18 cellular contexts compared by ENCODE assay signal in genomic region chr18:27595121-27595848, GRCh38.
DNase-seq lines count a peak whose midpoint lies in the region; ATAC-seq, FAIRE-seq and TF ChIP-seq lines count a peak whose summit lies in the region.
"Had no signal": no experiment of that assay in that cellular context is flagged by ENCODE, and none has a peak within 500 bp of the region (broad histone marks: within the 10 kb centered on the region; RNA-seq: fewer than 3 reads in every experiment).

No MANE protein-coding gene starts in this region.

- no peak overlapping the region for H3K4ac ChIP-seq in H1 (replicated peaks; ENCODE audit: insufficient read length, low read depth, low read length)

- TF ChIP-seq EP300 in H1 (IDR thresholded peaks at IDR 0.05; ENCODE audit: borderline replicate concordance in 1 of 2, low read depth in 2 of 2, low read length in 2 of 2) (no peak), tibial nerve (IDR thresholded peaks at IDR 0.05) (no peak)

- peak overlapping the region; percentile 20; the same call in 1 of the 2 replicates for H2AFZ ChIP-seq in H1 (ENCODE audit: low read length)

- WGBS in H1 (ENCODE audit: extremely low coverage in 1 of 2, insufficient coverage in 1 of 2, insufficient read length in 1 of 2, insufficient replicate concordance in 2 of 2, low coverage in 1 of 2, low lambda C conversion rate in 2 of 2, missing lambda C conversion rate in 1 of 2), 2 experiments: 79% methylated on average over 5 of the region's 5 CpGs; no CpG with 5 or more reads in 1 of the 2 experiments
- WGBS in psoas muscle, 3 donors: 20 to 38% (median 33%) methylated on average over 5 of the region's 5 CpGs
- WGBS in spleen, 5 donors: 57 to 67% (median 63%) methylated on average over 5 of the region's 5 CpGs
- 59 to 75% methylated on average over 5 of the region's 5 CpGs for WGBS in tibial nerve, 2 donors

- TF ChIP-seq CTCF in H1 (IDR thresholded peaks at IDR 0.05; ENCODE audit: control extremely low read depth in 1 of 3, insufficient read depth in 1 of 3, low read depth in 1 of 3, low read length in 3 of 3) (no peak), psoas muscle (IDR thresholded peaks at IDR 0.05) (no peak), spleen (IDR thresholded peaks at IDR 0.05 in 8 of 11, conservative IDR thresholded peaks at IDR 0.05 in 3 of 11) (no peak), coronary artery (IDR thresholded peaks at IDR 0.05) (no peak), tibial nerve (IDR thresholded peaks at IDR 0.05) (no peak)

- no peak overlapping the region for H4K8ac ChIP-seq in H1 (ENCODE audit: extremely low read depth, insufficient read depth, low read length)

- no peaks in the 10 kb centered on the region for H4K20me1 ChIP-seq in H1 (replicated peaks in 1 of 2; ENCODE audit: control insufficient read depth in 1 of 2, insufficient read depth in 2 of 2, low read length in 2 of 2)

- no peaks in the 10 kb centered on the region for H3K36me3 ChIP-seq in H1 (ENCODE audit: control insufficient read depth in 2 of 4, insufficient read depth in 4 of 4, low read length in 3 of 4)
- no peaks in the 10 kb centered on the region for H3K36me3 ChIP-seq in psoas muscle (ENCODE audit: insufficient read depth in 1 of 2, low read depth in 1 of 2)
- H3K36me3 ChIP-seq in spleen: no peaks in the 10 kb centered on the region
- no peaks in the 10 kb centered on the region for H3K36me3 ChIP-seq in tibial nerve

- CTCF ChIA-PET in H1 (lab: Charles Lee; ENCODE audit: partially characterized antibody): interaction anchor here (0.7 to 4.0 kb wide), 7 partner anchors 8 to 590 kb away, joined by 3 to 24 read pairs (median 4); no protein-coding TSS in a partner anchor

- no peak overlapping the region for H3K18ac ChIP-seq in H1 (ENCODE audit: extremely low read depth, low read length)

- H3K27ac ChIP-seq in H1 (ENCODE audit: low read depth, low read length): no peak overlapping the region
- peak overlapping the region; percentile 76 for H3K27ac ChIP-seq in psoas muscle
- peak overlapping the region; percentile 3 to 76 (median 48) for H3K27ac ChIP-seq in spleen
- no peak overlapping the region for H3K27ac ChIP-seq in coronary artery
- H3K27ac ChIP-seq in tibial nerve: no peak overlapping the region
- H3K27ac ChIP-seq: 22Rv1, A549, HL-60 had no signal

- POLR2A ChIA-PET in H1 (lab: Charles Lee; ENCODE audit: partially characterized antibody): no interaction called here

- no peaks in the 10 kb centered on the region for H3K79me2 ChIP-seq in H1 (ENCODE audit: control insufficient read depth in 1 of 2, insufficient read depth in 2 of 2, low read length in 2 of 2)

- H2BK12ac ChIP-seq in H1 (ENCODE audit: low read depth, low read length): no peak overlapping the region

- TF ChIP-seq POLR2A in H1 (IDR thresholded peaks at IDR 0.05; ENCODE audit: control extremely low read depth in 1 of 2, low read depth in 2 of 2, low read length in 2 of 2) (no peak), spleen (IDR thresholded peaks at IDR 0.05) (no peak), tibial nerve (IDR thresholded peaks at IDR 0.05) (no peak)

- H3K4me1 ChIP-seq in H1 (replicated peaks in 1 of 4; ENCODE audit: control insufficient read depth in 3 of 4, insufficient read depth in 4 of 4, low read length in 3 of 4): peaks cover 0 to 3% (median 0%) of the 10 kb centered on the region in 4 experiments; a peak in 2 of 7 replicates
- H3K4me1 ChIP-seq in psoas muscle: no peaks in the 10 kb centered on the region
- no peaks in the 10 kb centered on the region for H3K4me1 ChIP-seq in spleen
- no peaks in the 10 kb centered on the region for H3K4me1 ChIP-seq in tibial nerve
- H3K4me1 ChIP-seq: A549 had no signal

- H3K9me3 ChIP-seq in H1 (ENCODE audit: insufficient read depth in 2 of 2, low read depth in 1 of 2, low read length in 1 of 2) (no peaks in the 10 kb centered on the region), psoas muscle (peaks cover 3% of the 10 kb centered on the region), spleen (no peaks in the 10 kb centered on the region), tibial nerve (no peaks in the 10 kb centered on the region)
- H3K9me3 ChIP-seq: A549 had no signal

- no peaks in the 10 kb centered on the region for H3K27me3 ChIP-seq in H1 (replicated peaks in 1 of 4; ENCODE audit: control insufficient read depth in 3 of 4, extremely low read depth in 1 of 4, insufficient read depth in 3 of 4, low read length in 3 of 4)
- H3K27me3 ChIP-seq in psoas muscle (ENCODE audit: insufficient read depth in 3 of 3, low read length in 2 of 3): no peaks in the 10 kb centered on the region
- no peaks in the 10 kb centered on the region for H3K27me3 ChIP-seq in spleen (replicated peaks in 1 of 7)
- no peaks in the 10 kb centered on the region for H3K27me3 ChIP-seq in tibial nerve

- H2BK15ac ChIP-seq in H1 (ENCODE audit: low read length): no peak overlapping the region

- no peak overlapping the region for H3K23ac ChIP-seq in H1 (ENCODE audit: insufficient read length)

- no peak overlapping the region for H3K14ac ChIP-seq in H1 (ENCODE audit: insufficient read length)

- no peak for FAIRE-seq in H1 (lab: Jason Lieb, UNC)
- FAIRE-seq: A549, GM12878, H54 had no signal

- TF ChIP-seq RAD21 in H1 (IDR thresholded peaks at IDR 0.05 in 1 of 2, conservative IDR thresholded peaks at IDR 0.05 in 1 of 2; ENCODE audit: low read depth in 2 of 2, low read length in 2 of 2): no peak

- no peak overlapping the region for H3K4me2 ChIP-seq in H1 (ENCODE audit: insufficient read depth in 1 of 2, low read depth in 2 of 2, low read length in 2 of 2)
- H3K4me2 ChIP-seq: A549 had no signal

- H2BK120ac ChIP-seq in H1 (replicated peaks; ENCODE audit: low read depth, low read length): no peak overlapping the region

- intact Hi-C loops in psoas muscle (cut with DNase I) (loop anchor here in 1 of 2 donors (5.0 kb wide), 1 partner anchor 578 kb away; no protein-coding TSS in a partner anchor), spleen (cut with DNase I; ENCODE audit: low total_unique reads) (loop anchor here (5.0 to 10.0 kb wide), 2 partner anchors 230 to 578 kb away; no protein-coding TSS in a partner anchor)

- DNase-seq in NCI-H1417 (lab: John Stamatoyannopoulos, UW) (peak in 2 of 3 experiments; percentile 8 to 21), NCI-H1417 treated with DMSO at 0.1 percent for 48 hours (lab: John Stamatoyannopoulos, UW) (no peak), H1 (ENCODE audit: low read depth in 1 of 2, low spot score in 2 of 2) (no peak), psoas muscle (no peak), spleen (no peak), coronary artery (ENCODE audit: low spot score) (no peak), tibial nerve (ENCODE audit: low spot score in 2 of 2) (no peak)
- DNase-seq: AML-193; CD4-positive, alpha-beta memory T cell; DMS79 treated with DMSO at 0.1 percent for 48 hours; GF-D8; HCEC 1CT had no signal

- no peak overlapping the region for H2BK20ac ChIP-seq in H1 (ENCODE audit: low read length)

- no peak overlapping the region for H3K9ac ChIP-seq in H1 (replicated peaks in 1 of 4; ENCODE audit: extremely low read depth in 1 of 4, low read depth in 3 of 4, low read length in 3 of 4)

- H4K91ac ChIP-seq in H1 (replicated peaks; ENCODE audit: insufficient read length, low read length): no peak overlapping the region

- no peak overlapping the region for H3K4me3 ChIP-seq in H1 (ENCODE audit: extremely low read depth in 1 of 4, insufficient read depth in 2 of 4, low read depth in 3 of 4, low read length in 4 of 4)
- peak overlapping the region; percentile 41 for H3K4me3 ChIP-seq in psoas muscle
- no peak overlapping the region for H3K4me3 ChIP-seq in spleen
- no peak overlapping the region for H3K4me3 ChIP-seq in coronary artery
- no peak overlapping the region for H3K4me3 ChIP-seq in tibial nerve
- H3K4me3 ChIP-seq: A549, GM12878 had no signal

- no peak overlapping the region for H4K5ac ChIP-seq in H1 (ENCODE audit: insufficient read length, low read depth, low read length)

- H3K56ac ChIP-seq in H1 (replicated peaks; ENCODE audit: insufficient read length, low read depth, low read length): no peak overlapping the region

- no peaks in the 10 kb centered on the region for H3K79me1 ChIP-seq in H1 (ENCODE audit: low read depth, low read length)

- ATAC-seq in psoas muscle: peak; percentile 55 to 83 (median 64)
- ATAC-seq in GM21423 (IDR thresholded peaks at IDR 0.05; ENCODE audit: unreplicated experiment): no peak
- ATAC-seq: A549, GM12878 had no signal

- no peaks in the 10 kb centered on the region for H3K23me2 ChIP-seq in H1 (ENCODE audit: low read depth, low read length)

- no peak overlapping the region for H2BK5ac ChIP-seq in H1 (ENCODE audit: low read depth, low read length)

- no peak overlapping the region for H2AK5ac ChIP-seq in H1 (ENCODE audit: low read depth, low read length)

TF ChIP-seq in H1, 55 proteins besides CTCF, POLR2A, EP300 and RAD21 (continues in another document):
- no peak for TF ChIP-seq GTF2F1 (IDR thresholded peaks at IDR 0.05; ENCODE audit: borderline replicate concordance, low read depth, low read length)
- no peak for TF ChIP-seq E2F6 (IDR thresholded peaks at IDR 0.05)
- no peak for TF ChIP-seq ATF2 (IDR thresholded peaks at IDR 0.05; ENCODE audit: low read length)
- TF ChIP-seq RXRA (IDR thresholded peaks at IDR 0.05; ENCODE audit: insufficient read depth, low read depth, low read length): no peak
- no peak for TF ChIP-seq KDM5A (IDR thresholded peaks at IDR 0.05; ENCODE audit: low read length)
- TF ChIP-seq GABPA (IDR thresholded peaks at IDR 0.05; ENCODE audit: borderline replicate concordance, insufficient read depth, low read length): no peak
- no peak for TF ChIP-seq CEBPB (IDR thresholded peaks at IDR 0.05; ENCODE audit: low read depth, low read length)
- no peak for TF ChIP-seq RFX5 (IDR thresholded peaks at IDR 0.05; ENCODE audit: borderline replicate concordance, low read depth, low read length)
- no peak for TF ChIP-seq SAP30 (IDR thresholded peaks at IDR 0.05; ENCODE audit: insufficient read depth, insufficient replicate concordance, low read length)
- TF ChIP-seq CHD1 (IDR thresholded peaks at IDR 0.05; ENCODE audit: low read depth, low read length): no peak

Comparison
In these comparisons a context has a peak if more than half of its experiments do, and no peak if none do; other contexts are left out.
1. DNase-seq: peak in NCI-H1417 (2 of 3); none in NCI-H1417 treated with DMSO at 0.1 percent for 48 hours (single experiment), H1 (0 of 2), psoas muscle (0 of 2), spleen (single experiment), coronary artery (single experiment) and tibial nerve (0 of 2).
2. H3K27ac ChIP-seq: peak in psoas muscle (single experiment) and spleen (8 of 8); none in H1 (single experiment), coronary artery (0 of 2) and tibial nerve (0 of 4).